In genomic region chr3:185555948-185556347, GRCh38 we compare ENCODE assay signal across 21 cellular contexts. TPM values are rescaled to one million over a fixed set of nuclear protein-coding genes. Genes with fewer than 3 reads are reported as not detected.
"Had no signal": no experiment of that assay in that cellular context is flagged by ENCODE, and none has a peak within 500 bp of the region (broad histone marks: within the 10 kb centered on the region; RNA-seq: fewer than 3 reads in every experiment).

No MANE protein-coding gene starts in this region.

- DNase-seq: activated CD4-positive, alpha-beta T cell treated with anti-CD3 and anti-CD28 coated beads, Interleukin-2, amount 50 U/mL, for 4 hours; activated gamma-delta T cell treated with Interleukin-2 at 50 U/mL for 16 hours; effector memory CD4-positive, alpha-beta T cell; esophagus squamous epithelium; hippocampal formation; left cardiac atrium; midbrain; naive B cell; psoas muscle; right cardiac atrium; stimulated activated CD4-positive, alpha-beta T cell treated with anti-CD3 and anti-CD28 coated beads, Interleukin-15, amount 100 ng/mL, for 24 hours; stimulated activated CD4-positive, alpha-beta T cell treated with anti-CD3 and anti-CD28 coated beads, Interleukin-2, amount 100 ng/mL, for 48 hours; stimulated activated naive CD8-positive, alpha-beta T cell treated with anti-CD3 and anti-CD28 coated beads, Interleukin-15, amount 100 ng/mL, for 72 hours; SW 1271; T-helper 2 cell had no signal

- ATAC-seq: activated naive CD4-positive, alpha-beta T cell treated with anti-CD3 and anti-CD28 coated beads, Interleukin-2, amount 50 U/mL, for 72 hours; left cardiac atrium; psoas muscle; right cardiac atrium; stimulated activated naive CD8-positive, alpha-beta T cell treated with anti-CD3 and anti-CD28 coated beads, Interleukin-15, amount 100 ng/mL, for 72 hours had no signal

- H3K27me3 ChIP-seq: adrenal gland had no signal

- H3K4me1 ChIP-seq: psoas muscle had no signal

- H3K27ac ChIP-seq: adrenal gland, psoas muscle had no signal

- H3K36me3 ChIP-seq: adrenal gland, esophagus squamous epithelium had no signal

- H3K4me3 ChIP-seq: adrenal gland, esophagus squamous epithelium, lung, psoas muscle had no signal

- H3K9me3 ChIP-seq: adrenal gland, esophagus squamous epithelium, psoas muscle had no signal

RNA-seq across cellular contexts. Expression of gene LIPH, which starts 3.6 kb away (rescaled TPM):
- total RNA-seq: activated naive CD4-positive, alpha-beta T cell treated with anti-CD3 and anti-CD28 coated beads, Interleukin-2, amount 50 U/mL, for 72 hours; cerebellum; neural crest cell; psoas muscle; temporal lobe had no signal
